Comparison of ENCODE assay signal across 9 cellular contexts in the genomic region with DNA sequence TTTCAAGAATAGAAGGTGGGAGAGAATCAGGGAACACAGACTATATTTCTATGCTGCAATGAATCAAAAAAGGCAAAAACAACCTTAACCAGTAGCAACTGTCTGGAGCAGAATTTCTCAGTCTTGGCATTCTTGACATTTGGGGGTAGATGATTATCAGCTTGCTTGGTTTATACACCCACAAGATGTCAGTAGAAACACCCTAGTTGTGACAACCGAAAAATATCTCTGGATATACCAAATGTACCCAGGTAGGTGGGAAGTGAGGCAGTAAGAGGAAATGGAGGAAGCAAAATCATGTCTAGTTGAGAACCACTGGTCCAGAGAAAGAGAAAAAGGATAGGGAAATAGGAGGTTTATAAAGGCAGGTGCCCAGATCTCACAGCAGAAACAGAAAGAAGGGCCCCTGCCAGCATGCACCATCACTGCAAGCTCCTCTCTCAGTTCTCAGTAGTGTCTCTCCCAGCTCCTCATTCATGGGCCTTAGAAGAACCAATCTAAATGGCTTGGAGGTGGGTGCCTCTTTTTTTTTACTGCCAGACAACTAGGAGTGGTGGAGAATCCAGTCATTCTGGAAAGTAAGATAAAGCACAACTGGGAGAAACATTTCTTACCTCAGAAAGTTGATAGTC. TPM values are rescaled to one million over a fixed set of nuclear protein-coding genes. Genes with fewer than 3 reads are reported as not detected.
DNase-seq lines count a peak whose midpoint lies in the region; ATAC-seq lines count a peak whose summit lies in the region.
"Had no signal": no experiment of that assay in that cellular context is flagged by ENCODE, and none has a peak within 500 bp of the region (broad histone marks: within the 10 kb centered on the region; RNA-seq: fewer than 3 reads in every experiment).

No MANE protein-coding gene starts in this region.

- peaks cover 38% of the 10 kb centered on the region for H3K4me1 Mint-ChIP-seq in activated T-cell treated with anti-CD3 and anti-CD28 coated beads, Interleukin-2, amount 50 U/mL, for 4 hours (ENCODE audit: low read depth)
- H3K4me1 Mint-ChIP-seq in activated CD4-positive, alpha-beta memory T cell treated with anti-CD3 and anti-CD28 coated beads, Interleukin-2, amount 10 ng/mL, durations not matched to agents 7 days and 5 days = peaks cover 39% of the 10 kb centered on the region
- H3K4me1 Mint-ChIP-seq in stimulated activated naive B cell treated with anti-CD40 and anti-IgM and Interleukin-4, amounts not matched to agents 10 μg/mL and 1 μg/mL and 100 μg/mL, for 72 hours = peaks cover 22 to 35% of the 10 kb centered on the region in 2 donors

- H3K27me3 Mint-ChIP-seq in activated T-cell treated with anti-CD3 and anti-CD28 coated beads, Interleukin-2, amount 50 U/mL, for 4 hours (ENCODE audit: low read depth) = no peaks in the 10 kb centered on the region
- no peaks in the 10 kb centered on the region for H3K27me3 Mint-ChIP-seq in activated CD4-positive, alpha-beta memory T cell treated with anti-CD3 and anti-CD28 coated beads, Interleukin-2, amount 10 ng/mL, durations not matched to agents 7 days and 5 days
- no peaks in the 10 kb centered on the region for H3K27me3 Mint-ChIP-seq in stimulated activated naive B cell treated with anti-CD40 and anti-IgM and Interleukin-4, amounts not matched to agents 10 μg/mL and 1 μg/mL and 100 μg/mL, for 72 hours

- H3K9me3 Mint-ChIP-seq in activated T-cell treated with anti-CD3 and anti-CD28 coated beads, Interleukin-2, amount 50 U/mL, for 4 hours = no peaks in the 10 kb centered on the region
- no peaks in the 10 kb centered on the region for H3K9me3 Mint-ChIP-seq in activated CD4-positive, alpha-beta memory T cell treated with anti-CD3 and anti-CD28 coated beads, Interleukin-2, amount 10 ng/mL, durations not matched to agents 7 days and 5 days
- no peaks in the 10 kb centered on the region for H3K9me3 Mint-ChIP-seq in stimulated activated naive B cell treated with anti-CD40 and anti-IgM and Interleukin-4, amounts not matched to agents 10 μg/mL and 1 μg/mL and 100 μg/mL, for 72 hours

- no peak for DNase-seq in activated T-cell treated with anti-CD3 and anti-CD28 coated beads, Interleukin-2, amount 50 U/mL, for 4 hours
- no peak for DNase-seq in activated T-cell treated with anti-CD3 and anti-CD28 coated beads, Interleukin-2, amount 50 U/mL, for 48 hours
- DNase-seq in activated CD4-positive, alpha-beta memory T cell treated with anti-CD3 and anti-CD28 coated beads, Interleukin-2, amount 10 ng/mL, durations not matched to agents 7 days and 5 days = no peak
- DNase-seq in stimulated activated naive B cell treated with anti-CD40 and anti-IgM and Interleukin-4, amounts not matched to agents 10 μg/mL and 1 μg/mL and 100 μg/mL, for 72 hours = no peak
- no peak for DNase-seq in posterior vena cava (ENCODE audit: low spot score)
- no peak for DNase-seq in NCI-H2081 treated with DMSO at 0.1 percent for 48 hours (lab: John Stamatoyannopoulos, UW)
- DNase-seq: NCI-H1417 had no signal

- H3K4me3 Mint-ChIP-seq in activated T-cell treated with anti-CD3 and anti-CD28 coated beads, Interleukin-2, amount 50 U/mL, for 4 hours = no peak overlapping the region
- H3K4me3 Mint-ChIP-seq in activated CD4-positive, alpha-beta memory T cell treated with anti-CD3 and anti-CD28 coated beads, Interleukin-2, amount 10 ng/mL, durations not matched to agents 7 days and 5 days = no peak overlapping the region
- H3K4me3 Mint-ChIP-seq in stimulated activated naive B cell treated with anti-CD40 and anti-IgM and Interleukin-4, amounts not matched to agents 10 μg/mL and 1 μg/mL and 100 μg/mL, for 72 hours = no peak overlapping the region

- ATAC-seq in activated T-cell treated with anti-CD3 and anti-CD28 coated beads, Interleukin-2, amount 50 U/mL, for 4 hours = peak; percentile 75 to 86
- ATAC-seq in HG02852 (IDR thresholded peaks at IDR 0.05; ENCODE audit: unreplicated experiment) = peak; percentile 77
- no peak for ATAC-seq in stimulated activated naive B cell treated with anti-CD40 and anti-IgM and Interleukin-4, amounts not matched to agents 10 μg/mL and 1 μg/mL and 100 μg/mL, for 72 hours (replicated peaks)
- ATAC-seq in GM18873 (IDR thresholded peaks at IDR 0.05; ENCODE audit: low FRiP score, unreplicated experiment) = no peak

- CTCF ChIA-PET in activated CD4-positive, alpha-beta memory T cell treated with anti-CD3 and anti-CD28 coated beads, Interleukin-2, amount 10 ng/mL, durations not matched to agents 7 days and 5 days (lab: Charles Lee) = interaction anchor here (1.0 to 1.2 kb wide), 3 partner anchors 9 to 97 kb away, joined by 3 to 5 read pairs (median 4); no protein-coding TSS in a partner anchor

- H3K36me3 Mint-ChIP-seq in activated T-cell treated with anti-CD3 and anti-CD28 coated beads, Interleukin-2, amount 50 U/mL, for 4 hours (ENCODE audit: insufficient read depth) = peaks cover 33% of the 10 kb centered on the region
- H3K36me3 Mint-ChIP-seq in activated CD4-positive, alpha-beta memory T cell treated with anti-CD3 and anti-CD28 coated beads, Interleukin-2, amount 10 ng/mL, durations not matched to agents 7 days and 5 days (ENCODE audit: low read depth) = peaks cover 35% of the 10 kb centered on the region
- H3K36me3 Mint-ChIP-seq in stimulated activated naive B cell treated with anti-CD40 and anti-IgM and Interleukin-4, amounts not matched to agents 10 μg/mL and 1 μg/mL and 100 μg/mL, for 72 hours = peaks cover 20 to 34% of the 10 kb centered on the region in 2 donors

- intact Hi-C loops in posterior vena cava (cut with DNase I) = no loop called here

- H3K27ac Mint-ChIP-seq in activated CD4-positive, alpha-beta memory T cell treated with anti-CD3 and anti-CD28 coated beads, Interleukin-2, amount 10 ng/mL, durations not matched to agents 7 days and 5 days = peak overlapping the region; percentile 21
- peak overlapping the region; percentile 7 for H3K27ac Mint-ChIP-seq in stimulated activated naive B cell treated with anti-CD40 and anti-IgM and Interleukin-4, amounts not matched to agents 10 μg/mL and 1 μg/mL and 100 μg/mL, for 72 hours

- POLR2A ChIA-PET in activated CD4-positive, alpha-beta memory T cell treated with anti-CD3 and anti-CD28 coated beads, Interleukin-2, amount 10 ng/mL, durations not matched to agents 7 days and 5 days (lab: Charles Lee) = interaction anchor here (1.0 to 1.5 kb wide), 4 partner anchors 11 to 184 kb away, joined by 3 to 5 read pairs (median 4); partner anchors contain the start of genes C18orf54, MBD2 and STARD6

RNA-seq across cellular contexts. Expression of gene MBD2, which starts 50.4 kb away (rescaled TPM):
- 100 to 1,000 TPM; 119 to 172 (median 135) TPM for total RNA-seq in activated T-cell treated with anti-CD3 and anti-CD28 coated beads, Interleukin-2, amount 50 U/mL, for 4 hours
- 100 to 1,000 TPM; 133 to 134 TPM for total RNA-seq in activated CD4-positive, alpha-beta memory T cell treated with anti-CD3 and anti-CD28 coated beads, Interleukin-2, amount 10 ng/mL, durations not matched to agents 7 days and 5 days
- total RNA-seq in posterior vena cava = 10 to 100 TPM; 70.8 to 84.0 TPM

Comparison
In these comparisons a context has a peak if more than half of its experiments do, and no peak if none do; other contexts are left out.
1. ATAC-seq: peak in activated T-cell treated with anti-CD3 and anti-CD28 coated beads, Interleukin-2, amount 50 U/mL, for 4 hours (2 of 2) and HG02852 (single experiment); none in stimulated activated naive B cell treated with anti-CD40 and anti-IgM and Interleukin-4, amounts not matched to agents 10 μg/mL and 1 μg/mL and 100 μg/mL, for 72 hours (0 of 2) and GM18873 (single experiment).